ENCODE assay signal across 16 cellular contexts in genomic region chr9:75181748-75182147, GRCh38.
DNase-seq lines count a peak whose midpoint lies in the region; ATAC-seq, FAIRE-seq and TF ChIP-seq lines count a peak whose summit lies in the region.
"Had no signal": no experiment of that assay in that cellular context is flagged by ENCODE, and none has a peak within 500 bp of the region (broad histone marks: within the 10 kb centered on the region; RNA-seq: fewer than 3 reads in every experiment).

No MANE protein-coding gene starts in this region.

- H3K9me3 ChIP-seq in A549 (no peaks in the 10 kb centered on the region), transverse colon (no peaks in the 10 kb centered on the region)
- H3K9me3 ChIP-seq: vagina had no signal

- H3K36me3 ChIP-seq in transverse colon = no peaks in the 10 kb centered on the region
- H3K36me3 ChIP-seq: vagina had no signal

- H3K4me1 ChIP-seq in A549 (peaks cover 9% of the 10 kb centered on the region), transverse colon (peaks cover 0 to 2% (median 0%) of the 10 kb centered on the region in 4 donors)
- H3K4me1 ChIP-seq: vagina had no signal

- TF ChIP-seq CTCF in A549 (IDR thresholded peaks at IDR 0.05) (no peak), foreskin fibroblast (IDR thresholded peaks at IDR 0.05; ENCODE audit: low read depth, low read length) (no peak), transverse colon (IDR thresholded peaks at IDR 0.05) (no peak)

- peak overlapping the region; percentile 15; the same call in 1 of the 3 replicates for H3K4me2 ChIP-seq in A549

- TF ChIP-seq EP300 in A549 (IDR thresholded peaks at IDR 0.05) (no peak), transverse colon (IDR thresholded peaks at IDR 0.05; ENCODE audit: low read depth) (no peak)

- CTCF ChIA-PET in A549 (lab: Yijun Ruan, JAX) = no interaction called here

- TF ChIP-seq RAD21 in A549 (conservative IDR thresholded peaks at IDR 0.05 in 1 of 2, IDR thresholded peaks at IDR 0.05 in 1 of 2) = no peak

- no peak for TF ChIP-seq POLR2A in A549 (IDR thresholded peaks at IDR 0.05; ENCODE audit: low read length)
- no peak for TF ChIP-seq POLR2A in transverse colon (IDR thresholded peaks at IDR 0.05)

- POLR2A ChIA-PET in A549 (lab: Yijun Ruan, JAX) = no interaction called here

- H3K4me3 ChIP-seq in A549 = no peak overlapping the region
- H3K4me3 ChIP-seq in foreskin fibroblast (ENCODE audit: low read depth in 1 of 2, low read length in 2 of 2) = no peak overlapping the region
- no peak overlapping the region for H3K4me3 ChIP-seq in transverse colon
- H3K4me3 ChIP-seq: vagina had no signal

- no peaks in the 10 kb centered on the region for H3K27me3 ChIP-seq in transverse colon
- H3K27me3 ChIP-seq: vagina had no signal

- peak; percentile 70 to 86 for ATAC-seq in A549
- ATAC-seq: activated T-cell treated with anti-CD3 and anti-CD28 coated beads, Interleukin-2, amount 50 U/mL, for 4 hours had no signal

- intact Hi-C loops in transverse colon (cut with DNase I; ENCODE audit: low total_unique reads) = no loop called here

- FAIRE-seq in A549 (lab: Jason Lieb, UNC) = no peak
- FAIRE-seq: GM12891 had no signal

- 7% methylated on average over 1 of the region's 1 CpG for WGBS in A549 (ENCODE audit: missing lambda C conversion rate)
- WGBS in transverse colon (ENCODE audit: low coverage in 1 of 2), 2 donors = 86% methylated on average over 1 of the region's 1 CpG; no CpG with 5 or more reads in 1 of the 2 donors

- no peak overlapping the region for H3K27ac ChIP-seq in A549
- H3K27ac ChIP-seq in caudate nucleus (ENCODE audit: low read depth, low read length) = no peak overlapping the region
- H3K27ac ChIP-seq in transverse colon = no peak overlapping the region
- H3K27ac ChIP-seq: vagina had no signal

- DNase-seq in A549 (ENCODE audit: low read depth in 1 of 2, low spot score in 1 of 2) (peak; percentile 8 to 33), HT-29 (ENCODE audit: low spot score) (peak; percentile 38), amniotic epithelial cell (ENCODE audit: low read depth) (peak; percentile 68), foreskin fibroblast (peak; percentile 36 to 71), caudate nucleus (lab: John Stamatoyannopoulos, UW) (no peak), transverse colon (no peak), anterior cingulate cortex (lab: John Stamatoyannopoulos, UW) (no peak)
- DNase-seq in stimulated activated CD4-positive, alpha-beta T cell treated with anti-CD3 and anti-CD28 coated beads, Interleukin-1b, Interleukin-23, amount 100 ng/mL, for 48 hours = no peak
- DNase-seq: activated CD4-positive, alpha-beta T cell treated with anti-CD3 and anti-CD28 coated beads, Interleukin-2, amount 10 ng/mL, durations not matched to agents 7 days and 5 days; activated T-cell treated with anti-CD3 and anti-CD28 coated beads, Interleukin-2, amount 50 U/mL, for 4 hours; aorta; DMS79; NCI-H2081; posterior cingulate gyrus had no signal

- in situ Hi-C loops in transverse colon (cut with MboI; ENCODE audit: low pct_ligation_motif_present in 1 of 4, low pct_unique_long_range_greater_than_20kb in 1 of 4, low sequenced_read_pairs in 3 of 4) = loop anchor here in 1 of 4 donors (5.0 kb wide), 1 partner anchor 51 kb away; no protein-coding TSS in a partner anchor

TF ChIP-seq in A549, 52 proteins besides CTCF, POLR2A, EP300 and RAD21:
- TF ChIP-seq JUNB (IDR thresholded peaks at IDR 0.05) (peak; percentile 72), BCL3 (IDR thresholded peaks at IDR 0.05) (no peak), FOSL2 (IDR thresholded peaks at IDR 0.05) (peak; percentile 77), FOSL2 (CRISPR knock-in tag; IDR thresholded peaks at IDR 0.05) (peak; percentile 56)

Comparison
In these comparisons a context has a peak if more than half of its experiments do, and no peak if none do; other contexts are left out.
1. DNase-seq: peak in A549 (2 of 2), HT-29 (single experiment), amniotic epithelial cell (single experiment) and foreskin fibroblast (2 of 2); none in caudate nucleus (0 of 61), stimulated activated CD4-positive, alpha-beta T cell treated with anti-CD3 and anti-CD28 coated beads, Interleukin-1b, Interleukin-23, amount 100 ng/mL, for 48 hours (single experiment), transverse colon (single experiment) and anterior cingulate cortex (0 of 58).